ENCODE assay signal across 18 cellular contexts in the genomic region with DNA sequence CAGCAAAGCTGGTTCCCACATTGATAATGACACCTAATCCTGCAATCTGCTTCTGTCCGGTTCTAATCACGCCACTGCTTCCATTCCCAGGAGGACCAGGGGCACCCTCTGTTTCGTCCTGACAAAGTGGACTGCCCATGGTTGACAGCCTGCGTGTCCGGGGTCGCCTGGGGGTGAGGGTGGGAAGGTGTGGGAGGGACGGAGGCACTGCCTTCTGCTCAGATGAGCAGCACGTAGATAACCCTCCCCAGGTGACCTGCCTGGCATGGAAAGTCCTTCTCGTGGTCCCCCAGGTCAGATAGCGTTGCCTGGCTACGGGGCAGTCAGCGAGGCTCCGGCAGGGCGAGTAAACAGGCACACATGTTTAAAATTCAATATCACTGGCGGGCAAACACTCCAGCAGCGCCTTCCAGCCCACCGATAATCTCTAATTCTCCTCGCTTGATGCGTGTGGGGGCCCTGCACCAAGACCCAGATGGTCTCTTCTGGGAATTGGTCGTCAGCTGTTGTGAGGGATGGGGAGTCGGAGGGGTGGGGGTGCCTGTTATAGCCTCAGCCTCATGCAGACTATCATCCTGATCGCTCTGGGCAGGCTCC.
DNase-seq lines count a peak whose midpoint lies in the region; ATAC-seq and TF ChIP-seq lines count a peak whose summit lies in the region.
"Had no signal": no experiment of that assay in that cellular context is flagged by ENCODE, and none has a peak within 500 bp of the region (broad histone marks: within the 10 kb centered on the region; RNA-seq: fewer than 3 reads in every experiment).

No MANE protein-coding gene starts in this region.

- H3F3A ChIP-seq in SK-N-SH (replicated peaks; ENCODE audit: insufficient read depth): peaks cover 4% of the 10 kb centered on the region

- H3K27me3 Mint-ChIP-seq in MCF 10A (ENCODE audit: insufficient read depth, unreplicated experiment): no peaks in the 10 kb centered on the region
- H3K27me3 Mint-ChIP-seq in nephron progenitor cell (ENCODE audit: low read depth, poor library complexity): peaks cover 36% of the 10 kb centered on the region
- H3K27me3 Mint-ChIP-seq in type B pancreatic cell: no peaks in the 10 kb centered on the region
- no peaks in the 10 kb centered on the region for H3K27me3 Mint-ChIP-seq in osteocyte (ENCODE audit: unreplicated experiment)
- H3K27me3 Mint-ChIP-seq: B cell had no signal

- intact Hi-C loops in MCF 10A (cut with micrococcal nuclease): no loop called here
- intact Hi-C loops in mammary epithelial cell (cut with micrococcal nuclease): no loop called here

- H3K4me3 Mint-ChIP-seq in MCF 10A (ENCODE audit: unreplicated experiment): no peak overlapping the region
- no peak overlapping the region for H3K4me3 Mint-ChIP-seq in nephron progenitor cell
- peak overlapping the region; percentile 22 for H3K4me3 Mint-ChIP-seq in type B pancreatic cell
- H3K4me3 Mint-ChIP-seq in osteocyte (ENCODE audit: unreplicated experiment): no peak overlapping the region
- H3K4me3 Mint-ChIP-seq: B cell had no signal

- WGBS in mammary epithelial cell (ENCODE audit: low coverage, missing lambda C conversion rate): 98% methylated on average over 19 of the region's 22 CpGs
- 96% methylated on average over 12 of the region's 22 CpGs for WGBS in SK-N-SH (ENCODE audit: low lambda C conversion rate)

- H4K20me1 ChIP-seq in mammary epithelial cell (ENCODE audit: insufficient read depth, low read length): no peaks in the 10 kb centered on the region
- H4K20me1 ChIP-seq in SK-N-SH (ENCODE audit: insufficient read depth): no peaks in the 10 kb centered on the region

- in situ Hi-C loops in mammary epithelial cell (cut with MboI; ENCODE audit: low sequenced_read_pairs in 2 of 2): loop anchor here (5.0 to 10.0 kb wide), 2 partner anchors 74 to 76 kb away; no protein-coding TSS in a partner anchor

- dilution Hi-C loops in mammary epithelial cell (cut with HindIII; ENCODE audit: low sequenced_read_pairs): loop anchor here (5.0 kb wide), 1 partner anchor 76 kb away; no protein-coding TSS in a partner anchor

- H2AFZ ChIP-seq in mammary epithelial cell (ENCODE audit: low read depth, low read length): no peak overlapping the region
- no peak overlapping the region for H2AFZ ChIP-seq in SK-N-SH (ENCODE audit: low read depth)

- TF ChIP-seq EP300 in SK-N-SH (IDR thresholded peaks at IDR 0.05; ENCODE audit: borderline replicate concordance in 1 of 2, low read depth in 1 of 2, low read length in 1 of 2): peak in 1 of 2 experiments; percentile 81; a peak in 1 of 4 replicates

- H3K9me2 ChIP-seq in SK-N-SH: no peaks in the 10 kb centered on the region

- no peak overlapping the region for H3K9ac ChIP-seq in mammary epithelial cell (ENCODE audit: insufficient read depth, low read length)
- H3K9ac ChIP-seq in SK-N-SH: no peak overlapping the region

- no peaks in the 10 kb centered on the region for H3K9me3 ChIP-seq in mammary epithelial cell (replicated peaks; ENCODE audit: insufficient read depth, low read length)
- no peaks in the 10 kb centered on the region for H3K9me3 ChIP-seq in SK-N-SH
- H3K9me3 ChIP-seq: SJCRH30 had no signal

- H3K9me3 Mint-ChIP-seq in MCF 10A (ENCODE audit: unreplicated experiment): no peaks in the 10 kb centered on the region
- peaks cover 17% of the 10 kb centered on the region for H3K9me3 Mint-ChIP-seq in nephron progenitor cell
- no peaks in the 10 kb centered on the region for H3K9me3 Mint-ChIP-seq in type B pancreatic cell
- no peaks in the 10 kb centered on the region for H3K9me3 Mint-ChIP-seq in osteocyte (ENCODE audit: unreplicated experiment)

- ATAC-seq in HG03457 (IDR thresholded peaks at IDR 0.05; ENCODE audit: unreplicated experiment): no peak
- ATAC-seq: GM12878 had no signal

- H3K4me1 Mint-ChIP-seq in MCF 10A (ENCODE audit: insufficient read depth, unreplicated experiment) (peaks cover 26% of the 10 kb centered on the region), nephron progenitor cell (peaks cover 53% of the 10 kb centered on the region), type B pancreatic cell (ENCODE audit: unreplicated experiment) (peaks cover 42% of the 10 kb centered on the region), osteocyte (ENCODE audit: unreplicated experiment) (peaks cover 42% of the 10 kb centered on the region)

- BruUV-seq in MCF 10A (replicated peaks; lab: Mats Ljungman, UMichigan) (no TSS peak), mammary epithelial cell (replicated peaks; lab: Mats Ljungman, UMichigan) (no TSS peak)

- H3K4me3 ChIP-seq in mammary epithelial cell (replicated peaks in 1 of 3; ENCODE audit: insufficient read depth in 1 of 3, low read depth in 2 of 3, low read length in 3 of 3) (no peak overlapping the region), SK-N-SH (ENCODE audit: low read depth in 2 of 2, low read length in 1 of 2) (no peak overlapping the region)
- H3K4me3 ChIP-seq: GM12878, SJCRH30 had no signal

- peak; percentile 28 for TF ChIP-seq RAD21 in SK-N-SH (IDR thresholded peaks at IDR 0.05; ENCODE audit: low read length)

- H3K4me2 ChIP-seq in mammary epithelial cell (ENCODE audit: insufficient read depth, low read depth, low read length): no peak overlapping the region
- no peak overlapping the region for H3K4me2 ChIP-seq in SK-N-SH

- no peak for TF ChIP-seq CTCF in MCF 10A (IDR thresholded peaks at IDR 0.05; ENCODE audit: unreplicated experiment)
- no peak for TF ChIP-seq CTCF in mammary epithelial cell (conservative IDR thresholded peaks at IDR 0.05 in 1 of 2, IDR thresholded peaks at IDR 0.05 in 1 of 2; ENCODE audit: extremely low read depth in 1 of 2, insufficient read depth in 1 of 2, low read depth in 1 of 2, low read length in 2 of 2)
- TF ChIP-seq CTCF in SK-N-SH (IDR thresholded peaks at IDR 0.05): no peak
- TF ChIP-seq CTCF in nephron progenitor cell (IDR thresholded peaks at IDR 0.05): no peak
- no peak for TF ChIP-seq CTCF in type B pancreatic cell (conservative IDR thresholded peaks at IDR 0.05)
- TF ChIP-seq CTCF in osteocyte (IDR thresholded peaks at IDR 0.05): no peak

- H3K4me1 ChIP-seq in mammary epithelial cell (ENCODE audit: insufficient read depth, low read length) (peaks cover 38% of the 10 kb centered on the region), SK-N-SH (ENCODE audit: control insufficient read depth in 1 of 2, insufficient read depth in 2 of 2, low read depth in 1 of 2, low read length in 1 of 2) (peaks cover 17 to 73% of the 10 kb centered on the region in 2 experiments; a peak in 3 of 4 replicates)
- H3K4me1 ChIP-seq: SJCRH30 had no signal

- DNase-seq in MCF 10A (ENCODE audit: unreplicated experiment): no peak
- DNase-seq in mammary epithelial cell: no peak
- DNase-seq in SK-N-SH: peak; percentile 73
- DNase-seq in nephron progenitor cell: no peak
- no peak for DNase-seq in type B pancreatic cell (ENCODE audit: extremely low spot score, unreplicated experiment)
- DNase-seq in osteocyte (ENCODE audit: extremely low spot score, unreplicated experiment): no peak
- no peak for DNase-seq in GM19238 (ENCODE audit: insufficient read length, low spot score)
- DNase-seq: DMS 273 treated with DMSO at 0.1 percent for 48 hours, GDM1, NCI-H1105 treated with DMSO at 0.1 percent for 48 hours, NCI-H1694 treated with DMSO at 0.1 percent for 48 hours, NCI-H2107, RPMI8226 had no signal

- POLR2A ChIA-PET in MCF 10A (lab: Yijun Ruan, JAX) (no interaction called here), SK-N-SH (lab: Yijun Ruan, JAX) (interaction anchor here (0.8 to 1.9 kb wide), 4 partner anchors 22 to 79 kb away, joined by 3 to 10 read pairs (median 4); no protein-coding TSS in a partner anchor)

- H3K36me3 Mint-ChIP-seq in MCF 10A (ENCODE audit: insufficient read depth, unreplicated experiment): no peaks in the 10 kb centered on the region
- no peaks in the 10 kb centered on the region for H3K36me3 Mint-ChIP-seq in nephron progenitor cell (ENCODE audit: low read depth)
- no peaks in the 10 kb centered on the region for H3K36me3 Mint-ChIP-seq in type B pancreatic cell
- H3K36me3 Mint-ChIP-seq in osteocyte (ENCODE audit: unreplicated experiment): no peaks in the 10 kb centered on the region

- H3K79me2 ChIP-seq in mammary epithelial cell (ENCODE audit: insufficient read depth, low read length) (peaks cover 32% of the 10 kb centered on the region), SK-N-SH (ENCODE audit: insufficient read depth) (peaks cover 7% of the 10 kb centered on the region; the same call in 1 of the 2 replicates)

- H3K36me3 ChIP-seq in mammary epithelial cell (ENCODE audit: insufficient read depth, low read length): no peaks in the 10 kb centered on the region
- H3K36me3 ChIP-seq in SK-N-SH (replicated peaks in 1 of 2; ENCODE audit: control insufficient read depth in 1 of 2, insufficient read depth in 2 of 2, low read length in 1 of 2): no peaks in the 10 kb centered on the region
- H3K36me3 ChIP-seq: SJCRH30 had no signal

- H3K27ac ChIP-seq in mammary epithelial cell (ENCODE audit: insufficient read depth, low read depth, low read length) (no peak overlapping the region), SK-N-SH (ENCODE audit: low read depth in 2 of 2, low read length in 1 of 2) (peak overlapping the region in 1 of 2 experiments; percentile 94; a peak in 2 of 4 replicates)
- H3K27ac ChIP-seq: 22Rv1, SJCRH30 had no signal

- peak overlapping the region; percentile 16 for H3K27ac Mint-ChIP-seq in MCF 10A (ENCODE audit: low read depth, unreplicated experiment)
- peak overlapping the region; percentile 25 for H3K27ac Mint-ChIP-seq in nephron progenitor cell
- peak overlapping the region; percentile 87 for H3K27ac Mint-ChIP-seq in type B pancreatic cell
- H3K27ac Mint-ChIP-seq in osteocyte (ENCODE audit: unreplicated experiment): no peak overlapping the region
- H3K27ac Mint-ChIP-seq: B cell had no signal

- H3K27me3 ChIP-seq in mammary epithelial cell (ENCODE audit: insufficient read depth, low read length) (no peaks in the 10 kb centered on the region), SK-N-SH (ENCODE audit: insufficient read depth) (no peaks in the 10 kb centered on the region)
- H3K27me3 ChIP-seq: SJCRH30 had no signal

- CTCF ChIA-PET in MCF 10A (lab: Yijun Ruan, JAX) (interaction anchor here (0.6 to 5.3 kb wide), 6 partner anchors 13 to 170 kb away, joined by 3 to 101 read pairs (median 4); no protein-coding TSS in a partner anchor), mammary epithelial cell (lab: Charles Lee; ENCODE audit: low non-redundant PET) (no interaction called here), SK-N-SH (lab: Yijun Ruan, JAX) (interaction anchor here (0.9 to 11.8 kb wide), 8 partner anchors 19 to 102 kb away, joined by 3 to 177 read pairs (median 6); no protein-coding TSS in a partner anchor)

TF ChIP-seq in SK-N-SH, 30 proteins besides CTCF, POLR2A, EP300 and RAD21:
- TF ChIP-seq FOXJ3 (CRISPR knock-in tag; IDR thresholded peaks at IDR 0.05): peak; percentile 97
- TF ChIP-seq SIN3A (IDR thresholded peaks at IDR 0.05; ENCODE audit: borderline replicate concordance, low read depth, low read length): no peak
- TF ChIP-seq MXI1 (IDR thresholded peaks at IDR 0.05; ENCODE audit: low read depth, low read length): peak; percentile 83; the same call in 1 of the 2 replicates
- TF ChIP-seq ELF1 (IDR thresholded peaks at IDR 0.05): no peak
- TF ChIP-seq GATA2 (CRISPR knock-in tag; IDR thresholded peaks at IDR 0.05): peak; percentile 92
TF ChIP-seq in SK-N-SH: peak in this region for 3.
